16 cellular contexts compared by ENCODE assay signal in genomic region chr3:128917291-128917690, GRCh38. TPM values are rescaled to one million over a fixed set of nuclear protein-coding genes. Genes with fewer than 3 reads are reported as not detected.
A peak's percentile ranks its signal among the peaks of the same experiment; 100 is the strongest.
DNase-seq lines count a peak whose midpoint lies in the region; ATAC-seq lines count a peak whose summit lies in the region.
"Had no signal": no experiment of that assay in that cellular context is flagged by ENCODE, and none has a peak within 500 bp of the region (broad histone marks: within the 10 kb centered on the region; RNA-seq: fewer than 3 reads in every experiment).

No MANE protein-coding gene starts in this region.

- POLR2A ChIA-PET in activated CD4-positive, alpha-beta memory T cell treated with anti-CD3 and anti-CD28 coated beads, Interleukin-2, amount 10 ng/mL, durations not matched to agents 7 days and 5 days (lab: Charles Lee), result no interaction called here

- CTCF ChIA-PET in activated CD4-positive, alpha-beta memory T cell treated with anti-CD3 and anti-CD28 coated beads, Interleukin-2, amount 10 ng/mL, durations not matched to agents 7 days and 5 days (lab: Charles Lee), result interaction anchor here (0.6 kb wide), 1 partner anchor 53 kb away, joined by 3 read pairs; no protein-coding TSS in a partner anchor

- DNase-seq in stimulated activated naive CD8-positive, alpha-beta T cell treated with anti-CD3 and anti-CD28 coated beads, Interleukin-15, amount 100 ng/mL, for 72 hours, result no peak
- DNase-seq in stimulated activated naive CD8-positive, alpha-beta T cell treated with anti-CD3 and anti-CD28 coated beads, Interleukin-15, Interleukin-2, amounts not matched to agents 100 U/mL and 50 U/mL, for 24 hours, result no peak
- DNase-seq in inferior parietal cortex (ENCODE audit: extremely low spot score) (peak; percentile 15), NCI-H510A (lab: John Stamatoyannopoulos, UW) (no peak), NCI-H345 treated with DMSO at 0.1 percent for 48 hours (lab: John Stamatoyannopoulos, UW; ENCODE audit: unreplicated experiment) (no peak), ecto neural progenitor cell (ENCODE audit: low spot score) (no peak)
- no peak for DNase-seq in activated CD4-positive, alpha-beta memory T cell treated with anti-CD3 and anti-CD28 coated beads, Interleukin-2, amount 10 ng/mL, durations not matched to agents 7 days and 5 days
- DNase-seq: activated CD4-positive, alpha-beta T cell treated with anti-CD3 and anti-CD28 coated beads, Interleukin-2, amount 50 U/mL, for 48 hours; foreskin fibroblast; NCI-H1105 treated with DMSO at 0.1 percent for 48 hours; NCI-H446; small intestine; stimulated activated naive CD4-positive, alpha-beta T cell treated with Interleukin-2 at 50 U/mL for 16 hours; T1000; uterus had no signal

- no peak overlapping the region for H3K4me3 Mint-ChIP-seq in stimulated activated naive CD8-positive, alpha-beta T cell treated with anti-CD3 and anti-CD28 coated beads, Interleukin-15, amount 100 ng/mL, for 72 hours
- H3K4me3 Mint-ChIP-seq in activated T-helper 17 cell treated with anti-CD3 and anti-CD28 coated beads, Interleukin-2, amount 50 U/mL, for 72 hours, result no peak overlapping the region
- H3K4me3 Mint-ChIP-seq in activated CD4-positive, alpha-beta memory T cell treated with anti-CD3 and anti-CD28 coated beads, Interleukin-2, amount 10 ng/mL, durations not matched to agents 7 days and 5 days, result no peak overlapping the region

- peaks cover 61% of the 10 kb centered on the region for H3K36me3 Mint-ChIP-seq in activated T-helper 17 cell treated with anti-CD3 and anti-CD28 coated beads, Interleukin-2, amount 50 U/mL, for 72 hours (ENCODE audit: low read depth)
- peaks cover 65% of the 10 kb centered on the region for H3K36me3 Mint-ChIP-seq in activated CD4-positive, alpha-beta memory T cell treated with anti-CD3 and anti-CD28 coated beads, Interleukin-2, amount 10 ng/mL, durations not matched to agents 7 days and 5 days (ENCODE audit: low read depth)

- peaks cover 0 to 19% of the 10 kb centered on the region in 2 donors for H3K9me3 Mint-ChIP-seq in stimulated activated naive CD8-positive, alpha-beta T cell treated with anti-CD3 and anti-CD28 coated beads, Interleukin-15, amount 100 ng/mL, for 72 hours
- H3K9me3 Mint-ChIP-seq in activated T-helper 17 cell treated with anti-CD3 and anti-CD28 coated beads, Interleukin-2, amount 50 U/mL, for 72 hours, result no peaks in the 10 kb centered on the region
- H3K9me3 Mint-ChIP-seq in activated CD4-positive, alpha-beta memory T cell treated with anti-CD3 and anti-CD28 coated beads, Interleukin-2, amount 10 ng/mL, durations not matched to agents 7 days and 5 days, result no peaks in the 10 kb centered on the region

- peaks cover 17% of the 10 kb centered on the region for H3K4me1 Mint-ChIP-seq in stimulated activated naive CD8-positive, alpha-beta T cell treated with anti-CD3 and anti-CD28 coated beads, Interleukin-15, amount 100 ng/mL, for 72 hours
- no peaks in the 10 kb centered on the region for H3K4me1 Mint-ChIP-seq in activated T-helper 17 cell treated with anti-CD3 and anti-CD28 coated beads, Interleukin-2, amount 50 U/mL, for 72 hours
- H3K4me1 Mint-ChIP-seq in activated CD4-positive, alpha-beta memory T cell treated with anti-CD3 and anti-CD28 coated beads, Interleukin-2, amount 10 ng/mL, durations not matched to agents 7 days and 5 days, result peaks cover 3% of the 10 kb centered on the region

- no peak for ATAC-seq in stimulated activated naive CD8-positive, alpha-beta T cell treated with anti-CD3 and anti-CD28 coated beads, Interleukin-15, amount 100 ng/mL, for 72 hours
- no peak for ATAC-seq in stimulated activated naive CD8-positive, alpha-beta T cell treated with anti-CD3 and anti-CD28 coated beads, Interleukin-15, Interleukin-2, amounts not matched to agents 100 U/mL and 50 U/mL, for 24 hours
- ATAC-seq in activated T-helper 17 cell treated with anti-CD3 and anti-CD28 coated beads, Interleukin-2, amount 50 U/mL, for 72 hours (replicated peaks), result no peak

- H3K27ac Mint-ChIP-seq in stimulated activated naive CD8-positive, alpha-beta T cell treated with anti-CD3 and anti-CD28 coated beads, Interleukin-15, amount 100 ng/mL, for 72 hours, result peak overlapping the region; percentile 4 to 5
- H3K27ac Mint-ChIP-seq in activated T-helper 17 cell treated with anti-CD3 and anti-CD28 coated beads, Interleukin-2, amount 50 U/mL, for 72 hours, result peak overlapping the region; percentile 24
- H3K27ac Mint-ChIP-seq in activated CD4-positive, alpha-beta memory T cell treated with anti-CD3 and anti-CD28 coated beads, Interleukin-2, amount 10 ng/mL, durations not matched to agents 7 days and 5 days, result no peak overlapping the region

- H3K27me3 Mint-ChIP-seq in stimulated activated naive CD8-positive, alpha-beta T cell treated with anti-CD3 and anti-CD28 coated beads, Interleukin-15, amount 100 ng/mL, for 72 hours, result no peaks in the 10 kb centered on the region
- H3K27me3 Mint-ChIP-seq in activated T-helper 17 cell treated with anti-CD3 and anti-CD28 coated beads, Interleukin-2, amount 50 U/mL, for 72 hours, result no peaks in the 10 kb centered on the region
- H3K27me3 Mint-ChIP-seq in activated CD4-positive, alpha-beta memory T cell treated with anti-CD3 and anti-CD28 coated beads, Interleukin-2, amount 10 ng/mL, durations not matched to agents 7 days and 5 days, result no peaks in the 10 kb centered on the region

RNA-seq across cellular contexts. Expression of gene ACAD9, which starts 37.9 kb away (rescaled TPM):
- 10 to 100 TPM; 59.8 to 60.3 TPM for total RNA-seq in activated T-helper 17 cell treated with anti-CD3 and anti-CD28 coated beads, Interleukin-2, amount 50 U/mL, for 72 hours
- total RNA-seq in activated CD4-positive, alpha-beta memory T cell treated with anti-CD3 and anti-CD28 coated beads, Interleukin-2, amount 10 ng/mL, durations not matched to agents 7 days and 5 days, result 10 to 100 TPM; 42.7 to 48.4 TPM
